Comparison of ENCODE assay signal across 24 cellular contexts in genomic region chr1:230048322-230048721, GRCh38.
"Had no signal": no experiment of that assay in that cellular context is flagged by ENCODE, and none has a peak within 500 bp of the region (broad histone marks: within the 10 kb centered on the region; RNA-seq: fewer than 3 reads in every experiment).

No MANE protein-coding gene starts in this region.

- H3K36me3 Mint-ChIP-seq: naive thymus-derived CD8-positive, alpha-beta T cell; stimulated activated memory B cell treated with anti-CD40 and anti-IgM and Interleukin-4, amounts not matched to agents 10 μg/mL and 1 μg/mL and 100 μg/mL, for 72 hours had no signal

- DNase-seq: dorsolateral prefrontal cortex; effector CD4-positive, alpha-beta T cell; foreskin fibroblast; gastrocnemius medialis; head of caudate nucleus; left ventricle myocardium superior; lower lobe of right lung; naive thymus-derived CD8-positive, alpha-beta T cell; occipital lobe; ovary; posterior cingulate gyrus; psoas muscle; right cardiac atrium; spleen; stimulated activated CD4-positive, alpha-beta T cell treated with anti-CD3 and anti-CD28 coated beads, Interleukin-4, amount 100 ng/mL, for 4 hours; stimulated activated naive CD8-positive, alpha-beta T cell treated with anti-CD3 and anti-CD28 coated beads, Interleukin-15, Interleukin-2, amounts not matched to agents 100 U/mL and 50 U/mL, for 24 hours; substantia nigra; testis; tibial artery; upper lobe of left lung had no signal

- H3K4me3 ChIP-seq: dorsolateral prefrontal cortex, gastrocnemius medialis, lower lobe of right lung, ovary, psoas muscle, skin epidermis, spleen, testis, tibial artery, upper lobe of left lung had no signal

- H3K4me3 Mint-ChIP-seq: naive thymus-derived CD8-positive, alpha-beta T cell; stimulated activated memory B cell treated with anti-CD40 and anti-IgM and Interleukin-4, amounts not matched to agents 10 μg/mL and 1 μg/mL and 100 μg/mL, for 72 hours had no signal

- ATAC-seq: left ventricle myocardium superior; lower lobe of right lung; naive thymus-derived CD8-positive, alpha-beta T cell; right cardiac atrium; stimulated activated memory B cell treated with anti-CD40 and anti-IgM and Interleukin-4, amounts not matched to agents 10 μg/mL and 1 μg/mL and 100 μg/mL, for 72 hours; stimulated activated naive CD8-positive, alpha-beta T cell treated with anti-CD3 and anti-CD28 coated beads, Interleukin-15, Interleukin-2, amounts not matched to agents 100 U/mL and 50 U/mL, for 24 hours had no signal

- FAIRE-seq: keratinocyte, urothelium cell line had no signal

- H3K9me3 Mint-ChIP-seq: naive thymus-derived CD8-positive, alpha-beta T cell; stimulated activated memory B cell treated with anti-CD40 and anti-IgM and Interleukin-4, amounts not matched to agents 10 μg/mL and 1 μg/mL and 100 μg/mL, for 72 hours had no signal

- H3K27me3 ChIP-seq: dorsolateral prefrontal cortex, gastrocnemius medialis, ovary, spleen, testis, tibial artery, upper lobe of left lung had no signal

- H3K36me3 ChIP-seq: gastrocnemius medialis, lower lobe of right lung, ovary, spleen, tibial artery, upper lobe of left lung had no signal

- H3K27ac ChIP-seq: dorsolateral prefrontal cortex, gastrocnemius medialis, lower lobe of right lung, ovary, psoas muscle, skin epidermis, spleen, testis, tibial artery, upper lobe of left lung had no signal

- H3K9me3 ChIP-seq: gastrocnemius medialis, lower lobe of right lung, ovary, psoas muscle, spleen, testis, tibial artery, upper lobe of left lung had no signal

- H3K4me1 ChIP-seq: lower lobe of right lung, psoas muscle, spleen, testis, tibial artery, upper lobe of left lung had no signal

- H3K27ac Mint-ChIP-seq: naive thymus-derived CD8-positive, alpha-beta T cell; stimulated activated memory B cell treated with anti-CD40 and anti-IgM and Interleukin-4, amounts not matched to agents 10 μg/mL and 1 μg/mL and 100 μg/mL, for 72 hours had no signal
